16 cellular contexts compared by ENCODE assay signal in the genomic region with DNA sequence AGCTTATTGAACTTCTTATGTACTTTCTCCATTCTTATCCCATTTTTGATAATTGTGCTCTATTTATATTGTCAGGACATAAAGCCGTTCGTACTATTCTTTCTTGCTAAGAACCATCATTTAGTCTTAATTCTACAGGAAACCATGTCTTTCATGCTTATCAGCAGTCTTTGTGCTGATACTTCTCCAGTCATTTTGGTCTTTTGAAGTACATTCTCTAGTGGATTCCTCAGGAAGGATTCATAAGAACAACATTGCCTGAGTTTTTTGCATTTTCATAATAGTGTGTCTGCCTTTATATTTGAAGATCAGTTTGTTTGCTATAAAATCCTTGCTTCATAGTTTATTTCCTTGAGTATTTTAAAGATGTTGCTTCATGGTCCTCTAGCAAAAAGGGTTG.
"Had no signal": no experiment of that assay in that cellular context is flagged by ENCODE, and none has a peak within 500 bp of the region (broad histone marks: within the 10 kb centered on the region; RNA-seq: fewer than 3 reads in every experiment).

No MANE protein-coding gene starts in this region.

- H3K4me1 ChIP-seq: psoas muscle, right lobe of liver, stomach had no signal

- H3K36me3 ChIP-seq: right lobe of liver, stomach, thoracic aorta, transverse colon had no signal

- H3K4me3 ChIP-seq: psoas muscle, right lobe of liver, stomach, thoracic aorta, transverse colon had no signal

- H3K27me3 ChIP-seq: right lobe of liver, stomach, transverse colon had no signal

- DNase-seq: effector memory CD4-positive, alpha-beta T cell; foreskin fibroblast; immature natural killer cell; kidney; naive thymus-derived CD4-positive, alpha-beta T cell; nephron progenitor cell; psoas muscle; retina; right lobe of liver; stimulated activated CD4-positive, alpha-beta T cell treated with anti-CD3 and anti-CD28 coated beads, Interleukin-2, amount 100 ng/mL, for 24 hours; stimulated activated naive CD4-positive, alpha-beta T cell; stomach; substantia nigra; transverse colon had no signal

- H3K9me3 ChIP-seq: psoas muscle, right lobe of liver, stomach, thoracic aorta, transverse colon had no signal

- ATAC-seq: esophagus mucosa; naive thymus-derived CD4-positive, alpha-beta T cell; psoas muscle; right lobe of liver had no signal

- H3K27ac ChIP-seq: psoas muscle, right lobe of liver, stomach, thoracic aorta, transverse colon had no signal
